Comparison of ENCODE assay signal across 8 cellular contexts in the genomic region with DNA sequence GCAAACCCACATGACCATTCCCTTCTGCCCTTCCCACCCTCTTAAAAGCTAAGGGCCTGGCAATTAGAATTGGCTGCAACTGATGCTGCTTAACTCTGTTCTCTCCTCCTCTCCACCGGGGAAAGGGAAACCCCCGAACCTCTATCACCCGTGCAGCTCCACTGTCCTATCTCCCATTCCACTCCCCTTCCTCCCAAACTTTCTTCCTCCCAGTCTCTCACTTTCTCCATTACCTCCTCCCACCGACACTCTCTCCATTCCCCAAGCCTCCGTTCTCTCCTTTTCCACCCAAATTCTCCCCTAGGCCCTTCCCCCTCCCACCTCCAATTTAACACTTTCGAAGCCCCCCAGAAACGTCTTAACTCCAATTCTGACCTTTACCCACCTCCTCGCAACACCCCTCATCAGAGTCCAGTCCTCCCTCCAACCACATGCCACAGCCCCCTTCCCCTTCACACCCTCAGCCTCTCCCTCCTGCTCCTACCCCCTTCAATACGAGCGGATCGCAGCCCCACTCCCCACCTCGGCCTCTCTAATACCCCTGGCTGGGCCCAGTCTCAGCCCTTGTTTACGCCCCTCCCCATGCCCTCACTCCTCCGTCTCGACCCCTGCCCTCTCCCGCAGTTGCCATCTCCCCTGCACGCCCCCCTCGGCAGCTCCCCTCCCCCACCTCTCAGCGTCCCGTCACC. TPM values are rescaled to one million over a fixed set of nuclear protein-coding genes. Genes with fewer than 3 reads are reported as not detected.
DNase-seq lines count a peak whose midpoint lies in the region; FAIRE-seq and TF ChIP-seq lines count a peak whose summit lies in the region.

No MANE protein-coding gene starts in this region.

- H3K36me3 ChIP-seq in Peyer's patch (peaks cover 0 to 26% (median 0%) of the 10 kb centered on the region in 3 donors), trophoblast cell (ENCODE audit: control insufficient read depth in 1 of 2, insufficient read depth in 2 of 2, low read length in 2 of 2) (peaks cover 7 to 8% of the 10 kb centered on the region in 2 experiments)

- peak overlapping the region; percentile 85 for H2AFZ ChIP-seq in trophoblast cell (ENCODE audit: insufficient read depth, low read length, poor library complexity)

- H3K9me3 ChIP-seq in Peyer's patch (no peaks in the 10 kb centered on the region), trophoblast cell (ENCODE audit: insufficient read depth, low read depth, low read length) (no peaks in the 10 kb centered on the region)

- peak overlapping the region; percentile 99 for H4K91ac ChIP-seq in trophoblast cell (ENCODE audit: low read depth, low read length)

- peak overlapping the region; percentile 90 for H3K4ac ChIP-seq in trophoblast cell (ENCODE audit: low read depth, low read length)

- peak overlapping the region; percentile 91 to 96 (median 94) for H3K27ac ChIP-seq in Peyer's patch
- H3K27ac ChIP-seq in trophoblast cell (ENCODE audit: low read depth, low read length) = peak overlapping the region; percentile 99

- H3K18ac ChIP-seq in trophoblast cell (ENCODE audit: low read length) = peak overlapping the region; percentile 98

- H3K9ac ChIP-seq in trophoblast cell (ENCODE audit: low read length) = peak overlapping the region; percentile 94

- no peaks in the 10 kb centered on the region for H3K27me3 ChIP-seq in Peyer's patch
- H3K27me3 ChIP-seq in trophoblast cell (ENCODE audit: insufficient read depth, low read length) = no peaks in the 10 kb centered on the region

- H3K4me1 ChIP-seq in Peyer's patch = peaks cover 0 to 24% (median 10%) of the 10 kb centered on the region in 4 donors
- peaks cover 16 to 25% of the 10 kb centered on the region in 2 experiments for H3K4me1 ChIP-seq in trophoblast cell (ENCODE audit: control insufficient read depth in 1 of 2, insufficient read depth in 2 of 2, low read length in 2 of 2)

- TF ChIP-seq POLR2A in Peyer's patch (IDR thresholded peaks at IDR 0.05) = no peak

- peak overlapping the region; percentile 88 for H2BK12ac ChIP-seq in trophoblast cell (ENCODE audit: low read length)

- peaks cover 15% of the 10 kb centered on the region for H3K79me2 ChIP-seq in trophoblast cell (ENCODE audit: control insufficient read depth, insufficient read depth, low read length, poor library complexity)

- no peak for FAIRE-seq in D721Med (lab: Jason Lieb, UNC)

- H2BK5ac ChIP-seq in trophoblast cell (ENCODE audit: low read depth, low read length, poor library complexity) = peak overlapping the region; percentile 96

- H3K79me1 ChIP-seq in trophoblast cell (ENCODE audit: low read length) = peaks cover 24% of the 10 kb centered on the region

- whole genome bisulfite sequencing in trophoblast cell (ENCODE audit: extremely low coverage, insufficient coverage, insufficient read length) = 100% methylated on average over 1 of the region's 20 CpGs

- H4K12ac ChIP-seq in trophoblast cell (ENCODE audit: low read depth, low read length) = peak overlapping the region; percentile 90

- peak overlapping the region; percentile 99 for H3K14ac ChIP-seq in trophoblast cell (ENCODE audit: low read length)

- H2BK120ac ChIP-seq in trophoblast cell (ENCODE audit: insufficient read depth, low read length, poor library complexity) = peak overlapping the region; percentile 99

- peak overlapping the region; percentile 81 for H3K4me2 ChIP-seq in trophoblast cell (ENCODE audit: low read length)

- peak overlapping the region; percentile 96 for H2AK5ac ChIP-seq in trophoblast cell (ENCODE audit: low read length)

- H3K4me3 ChIP-seq in Peyer's patch (peak overlapping the region; percentile 72 to 98 (median 82)), fibroblast of pulmonary artery (replicated peaks; ENCODE audit: low read depth, low read length) (peak overlapping the region; percentile 97), trophoblast cell (ENCODE audit: low read depth, low read length) (peak overlapping the region; percentile 89)

- H3K23ac ChIP-seq in trophoblast cell (ENCODE audit: low read length) = peak overlapping the region; percentile 55

- TF ChIP-seq CTCF in Peyer's patch (IDR thresholded peaks at IDR 0.05) (no peak), fibroblast of pulmonary artery (IDR thresholded peaks at IDR 0.05; ENCODE audit: low read length, missing control alignments) (no peak), D721Med (IDR thresholded peaks at IDR 0.05; ENCODE audit: insufficient read depth, missing control alignments) (no peak)

- peak overlapping the region; percentile 96 for H4K8ac ChIP-seq in trophoblast cell (ENCODE audit: low read depth, low read length)

- DNase-seq in SIG-M5 treated with dmso at 0.1 percent for 504 hours (lab: John Stamatoyannopoulos, UW; ENCODE audit: unreplicated experiment) = peak; percentile 51
- DNase-seq in SIG-M5 (lab: John Stamatoyannopoulos, UW) = no peak
- no peak for DNase-seq in Peyer's patch
- DNase-seq in fibroblast of pulmonary artery (ENCODE audit: low read depth) = peak; percentile 25
- DNase-seq in trophoblast cell = no peak
- no peak for DNase-seq in NCI-H524 treated with DMSO at 0.1 percent for 48 hours (lab: John Stamatoyannopoulos, UW)
- DNase-seq in D721Med (ENCODE audit: insufficient read length, low spot score) = no peak
- DNase-seq in NCI-H2196 (lab: John Stamatoyannopoulos, UW; ENCODE audit: unreplicated experiment) = no peak

RNA-seq across cellular contexts. Expression of a gene that starts 0.6 kb away (rescaled TPM):
- 10 to 100 TPM; 23.0 to 48.7 (median 31.4) TPM for total RNA-seq in Peyer's patch
- polyA plus RNA-seq in trophoblast cell (2013) = 25.1 and 25.2 TPM in 2 replicates

RNA-seq across cellular contexts. Expression of a gene that starts 14.0 kb away (rescaled TPM):
- 100 to 1,000 TPM in 3 of 4 donors, 10 to 100 TPM in 1; 54.5 to 148 (median 120) TPM for total RNA-seq in Peyer's patch
- polyA plus RNA-seq in trophoblast cell (2013) = 40.6 and 42.0 TPM in 2 replicates

RNA-seq across cellular contexts. Expression of a gene that starts 14.0 kb away (rescaled TPM):
- total RNA-seq in Peyer's patch = 10 to 100 TPM; 11.6 to 68.5 (median 15.2) TPM
- 263 and 270 TPM in 2 replicates for polyA plus RNA-seq in trophoblast cell (2013)

RNA-seq across cellular contexts. Expression of a gene that starts 21.9 kb away (rescaled TPM):
- 10 to 100 TPM; 36.9 to 82.5 (median 61.7) TPM for total RNA-seq in Peyer's patch
- polyA plus RNA-seq in trophoblast cell (2013) = 116 and 121 TPM in 2 replicates

RNA-seq across cellular contexts. Expression of a gene that starts 27.4 kb away (rescaled TPM):
- 10 to 100 TPM; 11.6 to 52.8 (median 39.0) TPM for total RNA-seq in Peyer's patch
- polyA plus RNA-seq in trophoblast cell (2013) = 19.5 and 20.6 TPM in 2 replicates

Comparison
In these comparisons a context has a peak if more than half of its experiments do, and no peak if none do; other contexts are left out.
1. DNase-seq: peak in SIG-M5 treated with dmso at 0.1 percent for 504 hours (single experiment) and fibroblast of pulmonary artery (single experiment); none in SIG-M5 (single experiment), Peyer's patch (0 of 3), trophoblast cell (0 of 2), NCI-H524 treated with DMSO at 0.1 percent for 48 hours (single experiment), D721Med (single experiment) and NCI-H2196 (single experiment).
2. Peak in every context shown above with its lines, with median percentiles within 50 percentile points of each other: H3K4me3 ChIP-seq.